ENCODE assay signal across 17 cellular contexts in genomic region chr17:14619821-14620220, GRCh38.
DNase-seq lines count a peak whose midpoint lies in the region; ATAC-seq, FAIRE-seq and TF ChIP-seq lines count a peak whose summit lies in the region.
"Had no signal": no experiment of that assay in that cellular context is flagged by ENCODE, and none has a peak within 500 bp of the region (broad histone marks: within the 10 kb centered on the region; RNA-seq: fewer than 3 reads in every experiment).

No MANE protein-coding gene starts in this region.

- CTCF ChIA-PET in activated CD4-positive, alpha-beta T cell treated with anti-CD3 and anti-CD28 coated beads, Interleukin-2, amount 10 ng/mL, durations not matched to agents 7 days and 5 days (lab: Charles Lee): no interaction called here

- H3K27ac ChIP-seq in WERI-Rb-1: no peak overlapping the region
- H3K27ac ChIP-seq in esophagus muscularis mucosa (replicated peaks in 1 of 4): no peak overlapping the region
- H3K27ac ChIP-seq: C4-2B had no signal

- POLR2A ChIA-PET in activated CD4-positive, alpha-beta T cell treated with anti-CD3 and anti-CD28 coated beads, Interleukin-2, amount 10 ng/mL, durations not matched to agents 7 days and 5 days (lab: Charles Lee): no interaction called here

- TF ChIP-seq CTCF in WERI-Rb-1 (IDR thresholded peaks at IDR 0.05; ENCODE audit: low read depth, low read length) (no peak), bronchial epithelial cell (IDR thresholded peaks at IDR 0.05; ENCODE audit: insufficient read depth, low read length, severe bottlenecking) (no peak), esophagus muscularis mucosa (IDR thresholded peaks at IDR 0.05) (no peak)

- H3K4me3 ChIP-seq in WERI-Rb-1 (ENCODE audit: low read depth, low read length) (no peak overlapping the region), bronchial epithelial cell (ENCODE audit: low read depth, low read length) (no peak overlapping the region), esophagus muscularis mucosa (no peak overlapping the region)

- ATAC-seq in GM19035 (IDR thresholded peaks at IDR 0.05; ENCODE audit: unreplicated experiment): no peak
- ATAC-seq: HepG2 had no signal

- H3K4me3 Mint-ChIP-seq in activated CD4-positive, alpha-beta T cell treated with anti-CD3 and anti-CD28 coated beads, Interleukin-2, amount 10 ng/mL, durations not matched to agents 7 days and 5 days: no peak overlapping the region
- H3K4me3 Mint-ChIP-seq: CD4-positive, alpha-beta T cell; H9; IgD-negative memory B cell had no signal

- H3K4me1 ChIP-seq in esophagus muscularis mucosa: no peaks in the 10 kb centered on the region
- H3K4me1 ChIP-seq: BE2C had no signal

- TF ChIP-seq EP300 in esophagus muscularis mucosa (IDR thresholded peaks at IDR 0.05): no peak

- no peaks in the 10 kb centered on the region for H3K36me3 ChIP-seq in WERI-Rb-1
- H3K36me3 ChIP-seq in bronchial epithelial cell (ENCODE audit: control insufficient read depth, insufficient read depth, low read length): no peaks in the 10 kb centered on the region
- no peaks in the 10 kb centered on the region for H3K36me3 ChIP-seq in esophagus muscularis mucosa
- H3K36me3 ChIP-seq: BE2C had no signal

- H3K9me3 Mint-ChIP-seq in activated CD4-positive, alpha-beta T cell treated with anti-CD3 and anti-CD28 coated beads, Interleukin-2, amount 10 ng/mL, durations not matched to agents 7 days and 5 days: peaks cover 2% of the 10 kb centered on the region
- H3K9me3 Mint-ChIP-seq: CD4-positive, alpha-beta T cell had no signal

- H3K4me1 Mint-ChIP-seq in activated CD4-positive, alpha-beta T cell treated with anti-CD3 and anti-CD28 coated beads, Interleukin-2, amount 10 ng/mL, durations not matched to agents 7 days and 5 days: no peaks in the 10 kb centered on the region

- no peak for FAIRE-seq in bronchial epithelial cell (lab: Jason Lieb, UNC)
- FAIRE-seq: A204.1, H1, HepG2 had no signal

- H3K36me3 Mint-ChIP-seq in activated CD4-positive, alpha-beta T cell treated with anti-CD3 and anti-CD28 coated beads, Interleukin-2, amount 10 ng/mL, durations not matched to agents 7 days and 5 days (ENCODE audit: low read depth): no peaks in the 10 kb centered on the region
- H3K36me3 Mint-ChIP-seq: IgD-negative memory B cell had no signal

- intact Hi-C loops in esophagus muscularis mucosa (cut with DNase I): no loop called here

- H3K27me3 ChIP-seq in WERI-Rb-1 (ENCODE audit: insufficient read depth, low read depth, severe bottlenecking) (no peaks in the 10 kb centered on the region), bronchial epithelial cell (ENCODE audit: control insufficient read depth, insufficient read depth, low read length) (no peaks in the 10 kb centered on the region), esophagus muscularis mucosa (no peaks in the 10 kb centered on the region)
- H3K27me3 ChIP-seq: BE2C had no signal

- H3K27ac Mint-ChIP-seq in activated CD4-positive, alpha-beta T cell treated with anti-CD3 and anti-CD28 coated beads, Interleukin-2, amount 10 ng/mL, durations not matched to agents 7 days and 5 days: no peak overlapping the region
- H3K27ac Mint-ChIP-seq: CD4-positive, alpha-beta T cell; H9; IgD-negative memory B cell had no signal

- WGBS in esophagus muscularis mucosa: 67% methylated on average over 4 of the region's 4 CpGs

- H3K9me3 ChIP-seq in WERI-Rb-1 (ENCODE audit: severe bottlenecking): no peaks in the 10 kb centered on the region
- no peaks in the 10 kb centered on the region for H3K9me3 ChIP-seq in esophagus muscularis mucosa
- H3K9me3 ChIP-seq: BE2C had no signal

- no peaks in the 10 kb centered on the region for H3K27me3 Mint-ChIP-seq in activated CD4-positive, alpha-beta T cell treated with anti-CD3 and anti-CD28 coated beads, Interleukin-2, amount 10 ng/mL, durations not matched to agents 7 days and 5 days
- H3K27me3 Mint-ChIP-seq: CD4-positive, alpha-beta T cell had no signal

- DNase-seq in WERI-Rb-1 (peak; percentile 29), bronchial epithelial cell (ENCODE audit: low read depth) (peak; percentile 72), esophagus muscularis mucosa (ENCODE audit: extremely low spot score) (peak; percentile 21), NCI-H187 treated with DMSO at 0.1 percent for 48 hours (lab: John Stamatoyannopoulos, UW) (no peak)
- DNase-seq in activated CD4-positive, alpha-beta T cell treated with anti-CD3 and anti-CD28 coated beads, Interleukin-2, amount 10 ng/mL, durations not matched to agents 7 days and 5 days: no peak
- DNase-seq: ACHN; BE2C; CD4-positive, alpha-beta T cell; DMS79 treated with DMSO at 0.1 percent for 48 hours; GF-D8; H9 had no signal

- TF ChIP-seq POLR2A in esophagus muscularis mucosa (IDR thresholded peaks at IDR 0.05; ENCODE audit: low read depth): no peak

Comparison
In these comparisons a context has a peak if more than half of its experiments do, and no peak if none do; other contexts are left out.
1. DNase-seq: peak in WERI-Rb-1 (single experiment), bronchial epithelial cell (single experiment) and esophagus muscularis mucosa (single experiment); none in activated CD4-positive, alpha-beta T cell treated with anti-CD3 and anti-CD28 coated beads, Interleukin-2, amount 10 ng/mL, durations not matched to agents 7 days and 5 days (single experiment) and NCI-H187 treated with DMSO at 0.1 percent for 48 hours (single experiment).